19 cellular contexts compared by ENCODE assay signal in genomic region chr5:158852622-158853021, GRCh38.
DNase-seq lines count a peak whose midpoint lies in the region; ATAC-seq and TF ChIP-seq lines count a peak whose summit lies in the region.
"Had no signal": no experiment of that assay in that cellular context is flagged by ENCODE, and none has a peak within 500 bp of the region (broad histone marks: within the 10 kb centered on the region; RNA-seq: fewer than 3 reads in every experiment).

No MANE protein-coding gene starts in this region.

- no peak overlapping the region for H3K4me3 Mint-ChIP-seq in activated B cell treated with CpG ODN at 0.5 μM for 24 hours
- H3K4me3 Mint-ChIP-seq in stimulated activated memory B cell treated with anti-CD40 and anti-IgM and Interleukin-4, amounts not matched to agents 10 μg/mL and 1 μg/mL and 100 μg/mL, for 72 hours = peak overlapping the region; percentile 26
- H3K4me3 Mint-ChIP-seq: activated CD8-positive, alpha-beta memory T cell treated with anti-CD3 and anti-CD28 coated beads, Interleukin-2, amount 10 ng/mL, durations not matched to agents 7 days and 5 days; CD8-positive, alpha-beta memory T cell; natural killer cell treated with Interleukin-12 subunit alpha and Interleukin-12 subunit beta and Interleukin-15 and Interleukin-18, amount 100 ng/mL, for 72 hours had no signal

- H3K4me2 ChIP-seq in mesendoderm (ENCODE audit: low read length) = no peak overlapping the region

- H4K5ac ChIP-seq in mesendoderm (ENCODE audit: low read length) = no peak overlapping the region

- no peak overlapping the region for H2BK15ac ChIP-seq in mesendoderm (replicated peaks; ENCODE audit: low read depth)

- H4K8ac ChIP-seq in mesendoderm (ENCODE audit: low read depth, low read length) = no peak overlapping the region

- TF ChIP-seq CTCF in activated B cell treated with CpG ODN at 0.5 μM for 24 hours (IDR thresholded peaks at IDR 0.05) = no peak
- no peak for TF ChIP-seq CTCF in esophagus squamous epithelium (IDR thresholded peaks at IDR 0.05)
- no peak for TF ChIP-seq CTCF in foreskin fibroblast (IDR thresholded peaks at IDR 0.05; ENCODE audit: low read depth, low read length)

- no peaks in the 10 kb centered on the region for H3K27me3 ChIP-seq in mesendoderm (ENCODE audit: insufficient read depth, low read length, poor library complexity)
- H3K27me3 ChIP-seq in esophagus squamous epithelium = peaks cover 0 to 2% (median 0%) of the 10 kb centered on the region in 4 donors
- H3K27me3 ChIP-seq: tibial nerve had no signal

- ATAC-seq in GM18502 (IDR thresholded peaks at IDR 0.05; ENCODE audit: poor library complexity, unreplicated experiment) (peak; percentile 53), HG02759 (IDR thresholded peaks at IDR 0.05; ENCODE audit: unreplicated experiment) (peak; percentile 36), activated B cell treated with CpG ODN at 0.5 μM for 24 hours (ENCODE audit: low read depth) (no peak)
- ATAC-seq in stimulated activated memory B cell treated with anti-CD40 and anti-IgM and Interleukin-4, amounts not matched to agents 10 μg/mL and 1 μg/mL and 100 μg/mL, for 72 hours = peak; percentile 48
- ATAC-seq: activated CD8-positive, alpha-beta memory T cell treated with anti-CD3 and anti-CD28 coated beads, Interleukin-2, amount 10 ng/mL, durations not matched to agents 7 days and 5 days; left ventricle myocardium superior; natural killer cell treated with Interleukin-12 subunit alpha and Interleukin-12 subunit beta and Interleukin-15 and Interleukin-18, amount 100 ng/mL, for 72 hours had no signal

- no peak overlapping the region for H3K9ac ChIP-seq in mesendoderm (ENCODE audit: low read length)

- H3K4me3 ChIP-seq in mesendoderm (ENCODE audit: low read length) (no peak overlapping the region), esophagus squamous epithelium (no peak overlapping the region), foreskin fibroblast (ENCODE audit: low read depth in 1 of 2, low read length in 2 of 2) (no peak overlapping the region)

- WGBS in mesendoderm (ENCODE audit: extremely low coverage, insufficient coverage, low lambda C conversion rate) = no CpG with 5 or more reads among the region's 4 CpGs
- WGBS in esophagus squamous epithelium, 2 donors = 58 to 75% methylated on average over 4 of the region's 4 CpGs

- no peak for TF ChIP-seq POLR2A in esophagus squamous epithelium (IDR thresholded peaks at IDR 0.05)

- H2BK5ac ChIP-seq in mesendoderm (ENCODE audit: low read length) = no peak overlapping the region

- H3K79me2 ChIP-seq in mesendoderm (ENCODE audit: control insufficient read depth, insufficient read depth, low read length) = no peaks in the 10 kb centered on the region

- no peaks in the 10 kb centered on the region for H3K36me3 ChIP-seq in mesendoderm (ENCODE audit: control insufficient read depth, insufficient read depth, low read length)
- no peaks in the 10 kb centered on the region for H3K36me3 ChIP-seq in esophagus squamous epithelium
- H3K36me3 ChIP-seq: tibial nerve had no signal

- H3K27me3 Mint-ChIP-seq in activated B cell treated with CpG ODN at 0.5 μM for 24 hours = no peaks in the 10 kb centered on the region
- no peaks in the 10 kb centered on the region for H3K27me3 Mint-ChIP-seq in stimulated activated memory B cell treated with anti-CD40 and anti-IgM and Interleukin-4, amounts not matched to agents 10 μg/mL and 1 μg/mL and 100 μg/mL, for 72 hours

- POLR2A ChIA-PET in activated B cell treated with CpG ODN at 0.5 μM for 24 hours (lab: Charles Lee) = interaction anchor here (0.6 to 1.1 kb wide), 3 partner anchors 17 to 204 kb away, joined by 3 to 7 read pairs (median 4); no protein-coding TSS in a partner anchor

- H3K23ac ChIP-seq in mesendoderm (ENCODE audit: low read length) = no peak overlapping the region

- no peak overlapping the region for H3K27ac ChIP-seq in mesendoderm (ENCODE audit: low read depth, low read length)
- no peak overlapping the region for H3K27ac ChIP-seq in esophagus squamous epithelium
- H3K27ac ChIP-seq: VCaP had no signal

- CTCF ChIA-PET in activated B cell treated with CpG ODN at 0.5 μM for 24 hours (lab: Charles Lee) = no interaction called here

- H3K9me3 ChIP-seq in esophagus squamous epithelium = no peaks in the 10 kb centered on the region
- H3K9me3 ChIP-seq: tibial nerve had no signal

- intact Hi-C loops in activated B cell treated with CpG ODN at 0.5 μM for 24 hours (cut with micrococcal nuclease) = no loop called here
- intact Hi-C loops in esophagus squamous epithelium (cut with DNase I) = no loop called here

- H2AK5ac ChIP-seq in mesendoderm (ENCODE audit: low read length) = no peak overlapping the region

- peaks cover 93% of the 10 kb centered on the region for H3K4me1 Mint-ChIP-seq in activated B cell treated with CpG ODN at 0.5 μM for 24 hours
- H3K4me1 Mint-ChIP-seq in stimulated activated memory B cell treated with anti-CD40 and anti-IgM and Interleukin-4, amounts not matched to agents 10 μg/mL and 1 μg/mL and 100 μg/mL, for 72 hours = peaks cover 97% of the 10 kb centered on the region

- H3K79me1 ChIP-seq in mesendoderm (ENCODE audit: low read length) = no peaks in the 10 kb centered on the region

- no peaks in the 10 kb centered on the region for H3K9me3 Mint-ChIP-seq in activated B cell treated with CpG ODN at 0.5 μM for 24 hours
- H3K9me3 Mint-ChIP-seq in stimulated activated memory B cell treated with anti-CD40 and anti-IgM and Interleukin-4, amounts not matched to agents 10 μg/mL and 1 μg/mL and 100 μg/mL, for 72 hours = no peaks in the 10 kb centered on the region
- H3K9me3 Mint-ChIP-seq: CD8-positive, alpha-beta memory T cell; natural killer cell treated with Interleukin-12 subunit alpha and Interleukin-12 subunit beta and Interleukin-15 and Interleukin-18, amount 100 ng/mL, for 72 hours had no signal

- DNase-seq in activated B cell treated with CpG ODN at 0.5 μM for 24 hours (no peak), mesendoderm (no peak), esophagus squamous epithelium (lab: John Stamatoyannopoulos, UW) (no peak), foreskin fibroblast (no peak)
- DNase-seq: activated CD8-positive, alpha-beta memory T cell treated with anti-CD3 and anti-CD28 coated beads, Interleukin-2, amount 10 ng/mL, durations not matched to agents 7 days and 5 days; activated naive CD4-positive, alpha-beta T cell treated with Interleukin-2 at 50 U/mL for 16 hours; CD8-positive, alpha-beta memory T cell; effector CD4-positive, alpha-beta T cell; left ventricle myocardium superior; NCI-H1092; NCI-H2227 treated with DMSO at 0.1 percent for 48 hours; OCI-M1; retina had no signal

- H3K4ac ChIP-seq in mesendoderm (ENCODE audit: low read depth, low read length) = no peak overlapping the region

- peak overlapping the region; percentile 46 for H3K27ac Mint-ChIP-seq in activated B cell treated with CpG ODN at 0.5 μM for 24 hours
- peak overlapping the region; percentile 72 for H3K27ac Mint-ChIP-seq in stimulated activated memory B cell treated with anti-CD40 and anti-IgM and Interleukin-4, amounts not matched to agents 10 μg/mL and 1 μg/mL and 100 μg/mL, for 72 hours
- H3K27ac Mint-ChIP-seq: activated CD8-positive, alpha-beta memory T cell treated with anti-CD3 and anti-CD28 coated beads, Interleukin-2, amount 10 ng/mL, durations not matched to agents 7 days and 5 days; natural killer cell treated with Interleukin-12 subunit alpha and Interleukin-12 subunit beta and Interleukin-15 and Interleukin-18, amount 100 ng/mL, for 72 hours had no signal

- peaks cover 13% of the 10 kb centered on the region for H3K36me3 Mint-ChIP-seq in activated B cell treated with CpG ODN at 0.5 μM for 24 hours (ENCODE audit: low read depth)
- peaks cover 15% of the 10 kb centered on the region for H3K36me3 Mint-ChIP-seq in stimulated activated memory B cell treated with anti-CD40 and anti-IgM and Interleukin-4, amounts not matched to agents 10 μg/mL and 1 μg/mL and 100 μg/mL, for 72 hours
- H3K36me3 Mint-ChIP-seq: activated CD8-positive, alpha-beta memory T cell treated with anti-CD3 and anti-CD28 coated beads, Interleukin-2, amount 10 ng/mL, durations not matched to agents 7 days and 5 days; CD8-positive, alpha-beta memory T cell; natural killer cell treated with Interleukin-12 subunit alpha and Interleukin-12 subunit beta and Interleukin-15 and Interleukin-18, amount 100 ng/mL, for 72 hours had no signal

- H2BK120ac ChIP-seq in mesendoderm (ENCODE audit: low read depth, low read length) = no peak overlapping the region

- H3K18ac ChIP-seq in mesendoderm (ENCODE audit: low read length) = no peak overlapping the region

- no peaks in the 10 kb centered on the region for H3K4me1 ChIP-seq in mesendoderm (ENCODE audit: control insufficient read depth, low read depth, low read length)
- peaks cover 0 to 12% (median 5%) of the 10 kb centered on the region in 3 donors for H3K4me1 ChIP-seq in esophagus squamous epithelium

- H3K56ac ChIP-seq in mesendoderm (ENCODE audit: low read length) = no peak overlapping the region
